Comparison of ENCODE assay signal across 13 cellular contexts in the genomic region with DNA sequence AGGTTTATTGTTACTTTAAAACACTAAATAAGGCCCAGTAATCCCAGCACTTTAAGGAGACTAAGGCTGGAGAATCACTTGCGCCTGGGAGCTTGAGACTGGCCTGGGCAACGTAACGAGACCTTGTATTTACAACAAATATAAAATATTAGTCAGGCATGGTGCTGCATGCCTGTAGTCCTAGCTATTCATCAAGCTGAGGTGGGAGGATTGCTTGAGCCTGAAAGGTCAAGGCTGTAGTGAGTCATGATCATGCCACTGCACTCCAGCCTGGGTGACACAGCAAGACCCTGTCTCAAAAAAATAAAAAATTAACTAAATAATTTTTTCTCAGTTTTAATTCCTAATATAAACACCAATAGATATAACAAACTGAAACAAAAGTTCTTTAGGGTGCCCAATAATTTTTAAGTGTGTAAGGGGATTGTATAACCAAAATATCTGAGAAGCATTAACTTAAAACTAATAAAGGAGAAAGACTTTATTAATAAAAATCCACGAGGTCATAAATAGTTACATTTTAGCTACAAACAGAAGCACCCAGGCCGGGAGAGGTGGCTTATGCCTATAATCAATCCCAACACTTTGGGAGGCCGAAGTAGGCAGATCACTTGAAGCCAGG. TPM values are rescaled to one million over a fixed set of nuclear protein-coding genes. Genes with fewer than 3 reads are reported as not detected.
DNase-seq lines count a peak whose midpoint lies in the region; ATAC-seq and TF ChIP-seq lines count a peak whose summit lies in the region.
"Had no signal": no experiment of that assay in that cellular context is flagged by ENCODE, and none has a peak within 500 bp of the region (broad histone marks: within the 10 kb centered on the region; RNA-seq: fewer than 3 reads in every experiment).

No MANE protein-coding gene starts in this region.

- TF ChIP-seq CTCF in RWPE2 (IDR thresholded peaks at IDR 0.05; ENCODE audit: poor library complexity, severe bottlenecking) (no peak), fibroblast of pulmonary artery (IDR thresholded peaks at IDR 0.05; ENCODE audit: low read length, missing control alignments) (no peak), sigmoid colon (IDR thresholded peaks at IDR 0.05) (no peak)

- peaks cover 19% of the 10 kb centered on the region for H3K4me1 ChIP-seq in RWPE2 (ENCODE audit: insufficient read depth, poor library complexity, severe bottlenecking)
- peaks cover 0 to 53% (median 41%) of the 10 kb centered on the region in 4 donors for H3K4me1 ChIP-seq in sigmoid colon

- H3K9me3 Mint-ChIP-seq in activated T-helper 1 cell treated with anti-CD3 and anti-CD28 coated beads, Interleukin-12 subunit alpha, Interleukin-12 subunit beta, Interleukin-2, Interleukin-4 antibody, amounts not matched to agents 30 ng/mL and 10 ng/mL and 1 ng/mL, durations not matched to agents 14 hours and 24 hours and 36 hours: peaks cover 15% of the 10 kb centered on the region

- H3K9me3 ChIP-seq in RWPE2 (ENCODE audit: severe bottlenecking) (no peaks in the 10 kb centered on the region), sigmoid colon (no peaks in the 10 kb centered on the region)

- WGBS in sigmoid colon, 2 donors: 90 to 92% methylated on average over 6 of the region's 6 CpGs

- TF ChIP-seq POLR2A in sigmoid colon (IDR thresholded peaks at IDR 0.05): no peak

- DNase-seq in HCEC 1CT (peak; percentile 85), RWPE2 (ENCODE audit: low spot score) (no peak), fibroblast of pulmonary artery (ENCODE audit: low read depth) (peak; percentile 67), sigmoid colon (no peak), NCI-H1436 treated with DMSO at 0.1 percent for 48 hours (lab: John Stamatoyannopoulos, UW) (no peak)
- DNase-seq in activated T-helper 1 cell treated with anti-CD3 and anti-CD28 coated beads, Interleukin-12 subunit alpha, Interleukin-12 subunit beta, Interleukin-2, Interleukin-4 antibody, amounts not matched to agents 30 ng/mL and 10 ng/mL and 1 ng/mL, durations not matched to agents 14 hours and 24 hours and 36 hours (ENCODE audit: low spot score): no peak
- DNase-seq: activated CD4-positive, alpha-beta T cell treated with anti-CD3 and anti-CD28 coated beads, Interleukin-2, amount 10 ng/mL, durations not matched to agents 7 days and 5 days; activated naive CD4-positive, alpha-beta T cell treated with Interleukin-2 at 50 U/mL for 16 hours; COR-L47; NCI-H1105; NCI-H774 had no signal

- TF ChIP-seq EP300 in sigmoid colon (IDR thresholded peaks at IDR 0.05): peak in 1 of 4 donors; percentile 33

- H3K27ac Mint-ChIP-seq in activated T-helper 1 cell treated with anti-CD3 and anti-CD28 coated beads, Interleukin-12 subunit alpha, Interleukin-12 subunit beta, Interleukin-2, Interleukin-4 antibody, amounts not matched to agents 30 ng/mL and 10 ng/mL and 1 ng/mL, durations not matched to agents 14 hours and 24 hours and 36 hours: no peak overlapping the region
- H3K27ac Mint-ChIP-seq: activated CD4-positive, alpha-beta T cell treated with anti-CD3 and anti-CD28 coated beads, Interleukin-2, amount 10 ng/mL, durations not matched to agents 7 days and 5 days; dendritic cell treated with granulocyte-macrophage colony-stimulating factor and Interleukin-4, amounts not matched to agents 40 ng/mL and 50 ng/mL, for 4 days had no signal

- H3K27me3 ChIP-seq in RWPE2 (ENCODE audit: insufficient read depth, poor library complexity, severe bottlenecking) (no peaks in the 10 kb centered on the region), sigmoid colon (no peaks in the 10 kb centered on the region)

- no peak overlapping the region for H3K4me3 Mint-ChIP-seq in activated T-helper 1 cell treated with anti-CD3 and anti-CD28 coated beads, Interleukin-12 subunit alpha, Interleukin-12 subunit beta, Interleukin-2, Interleukin-4 antibody, amounts not matched to agents 30 ng/mL and 10 ng/mL and 1 ng/mL, durations not matched to agents 14 hours and 24 hours and 36 hours
- H3K4me3 Mint-ChIP-seq: activated CD4-positive, alpha-beta T cell treated with anti-CD3 and anti-CD28 coated beads, Interleukin-2, amount 10 ng/mL, durations not matched to agents 7 days and 5 days; dendritic cell treated with granulocyte-macrophage colony-stimulating factor and Interleukin-4, amounts not matched to agents 40 ng/mL and 50 ng/mL, for 4 days had no signal

- intact Hi-C loops in sigmoid colon (cut with DNase I): no loop called here
- intact Hi-C loops in activated T-helper 1 cell treated with anti-CD3 and anti-CD28 coated beads, Interleukin-12 subunit alpha, Interleukin-12 subunit beta, Interleukin-2, Interleukin-4 antibody, amounts not matched to agents 30 ng/mL and 10 ng/mL and 1 ng/mL, durations not matched to agents 14 hours and 24 hours and 36 hours (cut with micrococcal nuclease): no loop called here

- ATAC-seq in RWPE2 (ENCODE audit: low read depth): peak; percentile 92
- no peak for ATAC-seq in GM21447 (IDR thresholded peaks at IDR 0.05; ENCODE audit: unreplicated experiment)

- no peaks in the 10 kb centered on the region for H3K27me3 Mint-ChIP-seq in activated T-helper 1 cell treated with anti-CD3 and anti-CD28 coated beads, Interleukin-12 subunit alpha, Interleukin-12 subunit beta, Interleukin-2, Interleukin-4 antibody, amounts not matched to agents 30 ng/mL and 10 ng/mL and 1 ng/mL, durations not matched to agents 14 hours and 24 hours and 36 hours (ENCODE audit: insufficient read depth)
- H3K27me3 Mint-ChIP-seq: activated CD4-positive, alpha-beta T cell treated with anti-CD3 and anti-CD28 coated beads, Interleukin-2, amount 10 ng/mL, durations not matched to agents 7 days and 5 days; dendritic cell treated with granulocyte-macrophage colony-stimulating factor and Interleukin-4, amounts not matched to agents 40 ng/mL and 50 ng/mL, for 4 days had no signal

- peaks cover 38% of the 10 kb centered on the region for H3K4me1 Mint-ChIP-seq in activated T-helper 1 cell treated with anti-CD3 and anti-CD28 coated beads, Interleukin-12 subunit alpha, Interleukin-12 subunit beta, Interleukin-2, Interleukin-4 antibody, amounts not matched to agents 30 ng/mL and 10 ng/mL and 1 ng/mL, durations not matched to agents 14 hours and 24 hours and 36 hours (ENCODE audit: low read depth)

- H3K36me3 ChIP-seq in RWPE2 (ENCODE audit: low read depth) (peaks cover 53% of the 10 kb centered on the region), sigmoid colon (peaks cover 0 to 31% (median 5%) of the 10 kb centered on the region in 4 donors)

- H3K27ac ChIP-seq in RWPE2 (ENCODE audit: poor library complexity, severe bottlenecking) (peak overlapping the region; percentile 24), sigmoid colon (peak overlapping the region in 3 of 4 donors; percentile 49 to 73 (median 68))

- H3K4me3 ChIP-seq in RWPE2 (ENCODE audit: severe bottlenecking): no peak overlapping the region
- H3K4me3 ChIP-seq in fibroblast of pulmonary artery (replicated peaks; ENCODE audit: low read depth, low read length): no peak overlapping the region
- H3K4me3 ChIP-seq in sigmoid colon: no peak overlapping the region

- peaks cover 44% of the 10 kb centered on the region for H3K36me3 Mint-ChIP-seq in activated T-helper 1 cell treated with anti-CD3 and anti-CD28 coated beads, Interleukin-12 subunit alpha, Interleukin-12 subunit beta, Interleukin-2, Interleukin-4 antibody, amounts not matched to agents 30 ng/mL and 10 ng/mL and 1 ng/mL, durations not matched to agents 14 hours and 24 hours and 36 hours (ENCODE audit: low read depth)

RNA-seq across cellular contexts. Expression of a gene that starts 32.7 kb away (rescaled TPM):
- total RNA-seq in sigmoid colon: 10 to 100 TPM; 47.2 to 81.7 (median 58.7) TPM
- 10 to 100 TPM in 2 of 3 donors, 1 to 10 TPM in 1; 9.0 to 12.7 (median 12.6) TPM for polyA plus RNA-seq in sigmoid colon
- total RNA-seq in activated T-helper 1 cell treated with anti-CD3 and anti-CD28 coated beads, Interleukin-12 subunit alpha, Interleukin-12 subunit beta, Interleukin-2, Interleukin-4 antibody, amounts not matched to agents 30 ng/mL and 10 ng/mL and 1 ng/mL, durations not matched to agents 14 hours and 24 hours and 36 hours: 17.2 and 22.3 TPM in 2 replicates

Comparison
In these comparisons a context has a peak if more than half of its experiments do, and no peak if none do; other contexts are left out.
1. DNase-seq: peak in HCEC 1CT (single experiment) and fibroblast of pulmonary artery (single experiment); none in RWPE2 (single experiment), sigmoid colon (single experiment), activated T-helper 1 cell treated with anti-CD3 and anti-CD28 coated beads, Interleukin-12 subunit alpha, Interleukin-12 subunit beta, Interleukin-2, Interleukin-4 antibody, amounts not matched to agents 30 ng/mL and 10 ng/mL and 1 ng/mL, durations not matched to agents 14 hours and 24 hours and 36 hours (single experiment) and NCI-H1436 treated with DMSO at 0.1 percent for 48 hours (single experiment).